Comparison of ENCODE assay signal across 7 cellular contexts in the genomic region with DNA sequence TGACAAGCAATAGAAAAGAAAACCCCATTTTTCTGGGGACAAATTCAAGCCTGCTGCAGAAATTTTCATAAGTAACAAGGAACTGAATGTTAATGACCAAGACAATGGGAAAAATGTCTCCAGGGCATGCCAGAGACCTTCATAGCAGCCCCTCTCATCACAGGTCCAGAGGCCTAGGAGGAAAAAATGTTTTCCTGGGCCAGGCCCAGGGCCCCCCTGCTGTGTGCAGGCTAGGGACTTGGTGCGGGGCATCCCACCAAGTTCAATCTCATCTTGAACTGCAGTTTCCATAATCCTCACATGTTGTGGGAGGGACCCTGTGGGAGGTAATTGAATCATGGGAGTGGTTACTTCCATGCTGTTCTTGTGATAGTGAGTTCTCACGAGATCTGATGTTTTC.
"Had no signal": no experiment of that assay in that cellular context is flagged by ENCODE, and none has a peak within 500 bp of the region (broad histone marks: within the 10 kb centered on the region; RNA-seq: fewer than 3 reads in every experiment).

No MANE protein-coding gene starts in this region.

- DNase-seq: IMR-90, KBM-7, KG1 had no signal

- H3K27ac Mint-ChIP-seq: IgD-negative memory B cell had no signal

- H3K27me3 Mint-ChIP-seq: IgD-negative memory B cell had no signal

- H3K4me3 ChIP-seq: K562 had no signal

- H3K27ac ChIP-seq: HL-60, KMS-11 had no signal

- H3K4me1 Mint-ChIP-seq: IgD-negative memory B cell had no signal
